ENCODE assay signal across 12 cellular contexts in the genomic region with DNA sequence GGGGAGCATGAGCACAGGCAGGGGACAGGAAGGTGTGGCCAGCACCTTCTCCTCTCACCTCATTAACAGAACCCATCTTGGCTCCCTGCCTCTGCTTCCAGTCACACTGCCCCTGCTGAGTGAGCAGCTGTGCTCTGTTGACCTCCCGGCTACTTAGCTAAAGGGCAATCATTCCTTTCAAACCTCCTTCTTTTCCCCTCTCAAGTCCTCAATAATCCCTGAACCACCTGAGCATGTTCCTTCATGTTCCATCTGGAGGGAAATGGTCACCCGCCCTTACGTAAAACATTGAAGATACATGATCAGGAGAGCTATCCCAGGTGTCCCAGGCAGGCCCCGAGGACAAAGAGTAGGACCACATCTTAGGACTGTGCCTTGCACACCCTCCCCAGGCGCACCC. TPM values are rescaled to one million over a fixed set of nuclear protein-coding genes. Genes with fewer than 3 reads are reported as not detected.
DNase-seq lines count a peak whose midpoint lies in the region; ATAC-seq and TF ChIP-seq lines count a peak whose summit lies in the region.
"Had no signal": no experiment of that assay in that cellular context is flagged by ENCODE, and none has a peak within 500 bp of the region (broad histone marks: within the 10 kb centered on the region; RNA-seq: fewer than 3 reads in every experiment).

No MANE protein-coding gene starts in this region.

- H3K4me1 Mint-ChIP-seq in progenitor cell of endocrine pancreas (ENCODE audit: low read depth) = no peaks in the 10 kb centered on the region

- TF ChIP-seq CTCF in choroid plexus epithelial cell (conservative IDR thresholded peaks at IDR 0.05; ENCODE audit: low read depth, low read length) (no peak), progenitor cell of endocrine pancreas (IDR thresholded peaks at IDR 0.05; ENCODE audit: unreplicated experiment) (no peak)

- DNase-seq in activated CD4-positive, CD25-positive, alpha-beta regulatory T cell treated with anti-CD3 and anti-CD28 coated beads, Interleukin-2, amount 50 U/mL, for 72 hours = peak; percentile 6
- DNase-seq in NCI-H524 (lab: John Stamatoyannopoulos, UW) (peak; percentile 62 to 86), choroid plexus epithelial cell (ENCODE audit: low read depth) (peak; percentile 42), progenitor cell of endocrine pancreas (ENCODE audit: low spot score, unreplicated experiment) (no peak), ACHN (no peak)
- DNase-seq: Karpas-422, NCI-H446 treated with DMSO at 0.1 percent for 48 hours had no signal

- in situ Hi-C loops in ACHN (cut with HindIII; ENCODE audit: low pct_ligation_motif_present, low pct_unique_long_range_greater_than_20kb, low sequenced_read_pairs) = no loop called here

- no peaks in the 10 kb centered on the region for H3K9me3 Mint-ChIP-seq in progenitor cell of endocrine pancreas (ENCODE audit: low read depth)

- no peaks in the 10 kb centered on the region for H3K27me3 Mint-ChIP-seq in progenitor cell of endocrine pancreas

- no peak for ATAC-seq in activated CD4-positive, CD25-positive, alpha-beta regulatory T cell treated with anti-CD3 and anti-CD28 coated beads, Interleukin-2, amount 50 U/mL, for 24 hours
- ATAC-seq in HG02571 (IDR thresholded peaks at IDR 0.05; ENCODE audit: unreplicated experiment) (no peak), HG03196 (IDR thresholded peaks at IDR 0.05; ENCODE audit: unreplicated experiment) (no peak)

- H3K27ac Mint-ChIP-seq in progenitor cell of endocrine pancreas = peak overlapping the region; percentile 51

- peaks cover 3% of the 10 kb centered on the region for H3K36me3 Mint-ChIP-seq in progenitor cell of endocrine pancreas (ENCODE audit: insufficient read depth)

- no peak overlapping the region for H3K4me3 ChIP-seq in choroid plexus epithelial cell (ENCODE audit: low read depth, low read length)
- H3K4me3 ChIP-seq: cardiac muscle cell, vagina had no signal

- H3K4me3 Mint-ChIP-seq in progenitor cell of endocrine pancreas (ENCODE audit: low read depth) = no peak overlapping the region

RNA-seq across cellular contexts. Expression of gene MRPS10, which starts 21.7 kb away (rescaled TPM):
- total RNA-seq in progenitor cell of endocrine pancreas = 22.0 and 22.5 TPM in 2 replicates

RNA-seq across cellular contexts. Expression of gene GUCA1B, which starts 44.6 kb away (rescaled TPM):
- 1.3 and 1.4 TPM in 2 replicates for total RNA-seq in progenitor cell of endocrine pancreas
- total RNA-seq: vagina had no signal

Comparison
In these comparisons a context has a peak if more than half of its experiments do, and no peak if none do; other contexts are left out.
1. DNase-seq: peak in activated CD4-positive, CD25-positive, alpha-beta regulatory T cell treated with anti-CD3 and anti-CD28 coated beads, Interleukin-2, amount 50 U/mL, for 72 hours (single experiment), NCI-H524 (2 of 2) and choroid plexus epithelial cell (single experiment); none in progenitor cell of endocrine pancreas (single experiment) and ACHN (single experiment).